9 cellular contexts compared by ENCODE assay signal in genomic region chr20:3045042-3045815, GRCh38. TPM values are rescaled to one million over a fixed set of nuclear protein-coding genes. Genes with fewer than 3 reads are reported as not detected.
DNase-seq lines count a peak whose midpoint lies in the region; ATAC-seq, FAIRE-seq and TF ChIP-seq lines count a peak whose summit lies in the region.
"Had no signal": no experiment of that assay in that cellular context is flagged by ENCODE, and none has a peak within 500 bp of the region (broad histone marks: within the 10 kb centered on the region; RNA-seq: fewer than 3 reads in every experiment).

No MANE protein-coding gene starts in this region.

- H3K27me3 ChIP-seq in SJCRH30 (no peaks in the 10 kb centered on the region), hepatocyte (no peaks in the 10 kb centered on the region), sigmoid colon (no peaks in the 10 kb centered on the region)

- H3K4me1 ChIP-seq in SJCRH30 (peaks cover 8% of the 10 kb centered on the region), hepatocyte (ENCODE audit: insufficient read depth) (peaks cover 23% of the 10 kb centered on the region), sigmoid colon (peaks cover 0 to 19% (median 18%) of the 10 kb centered on the region in 4 donors)

- peak; percentile 45 for ATAC-seq in GM21447 (IDR thresholded peaks at IDR 0.05; ENCODE audit: unreplicated experiment)

- FAIRE-seq in HTR-8/SVneo (lab: Jason Lieb, UNC), result peak; percentile 89
- FAIRE-seq: endometrium had no signal

- intact Hi-C loops in sigmoid colon (cut with DNase I), result loop anchor here (5.0 kb wide), 2 partner anchors 127 to 393 kb away; partner anchors contain the start of genes LZTS3 and NOP56

- H4K20me1 ChIP-seq in hepatocyte (ENCODE audit: insufficient read depth, poor library complexity, severe bottlenecking), result no peaks in the 10 kb centered on the region

- H3K79me2 ChIP-seq in hepatocyte, result peaks cover 18% of the 10 kb centered on the region

- TF ChIP-seq POLR2A in sigmoid colon (IDR thresholded peaks at IDR 0.05), result no peak

- peak overlapping the region; percentile 93 for H2AFZ ChIP-seq in hepatocyte

- H3K27ac ChIP-seq in SJCRH30 (peak overlapping the region; percentile 67), hepatocyte (peak overlapping the region; percentile 98), sigmoid colon (peak overlapping the region; percentile 86 to 92 (median 89))

- DNase-seq in DMS79 (lab: John Stamatoyannopoulos, UW) (peak; percentile 66), HTR-8/SVneo (ENCODE audit: insufficient read length, low spot score) (peak; percentile 77), SJCRH30 (peak; percentile 80 to 83), amygdala (lab: John Stamatoyannopoulos, UW) (peak in 34 of 56 donors; percentile 38 to 91 (median 78)), hepatocyte (ENCODE audit: low spot score) (peak; percentile 78), sigmoid colon (peak; percentile 90), NCI-H128 (lab: John Stamatoyannopoulos, UW; ENCODE audit: unreplicated experiment) (no peak)

- TF ChIP-seq CTCF in hepatocyte (IDR thresholded peaks at IDR 0.05; ENCODE audit: poor library complexity) (no peak), sigmoid colon (IDR thresholded peaks at IDR 0.05) (no peak)

- peak overlapping the region; percentile 88 for H3K4me2 ChIP-seq in hepatocyte

- H3K9me2 ChIP-seq in hepatocyte (replicated peaks; ENCODE audit: insufficient read depth), result no peaks in the 10 kb centered on the region

- H3K4me3 ChIP-seq in SJCRH30 (peak overlapping the region; percentile 95), hepatocyte (peak overlapping the region; percentile 98), sigmoid colon (peak overlapping the region; percentile 74 to 95 (median 86))

- 5% methylated on average over 7 of the region's 24 CpGs for WGBS in hepatocyte (ENCODE audit: low lambda C conversion rate, missing lambda C conversion rate)
- WGBS in sigmoid colon, 2 donors, result 1% methylated on average over 24 of the region's 24 CpGs

- TF ChIP-seq EP300 in sigmoid colon (IDR thresholded peaks at IDR 0.05), result no peak

- H3K36me3 ChIP-seq in SJCRH30, result peaks cover 12% of the 10 kb centered on the region; the same call in 1 of the 2 replicates
- H3K36me3 ChIP-seq in hepatocyte (replicated peaks; ENCODE audit: insufficient read depth, low read depth), result no peaks in the 10 kb centered on the region
- H3K36me3 ChIP-seq in sigmoid colon, result peaks cover 0 to 31% (median 12%) of the 10 kb centered on the region in 4 donors

- no peaks in the 10 kb centered on the region for H3K9me3 ChIP-seq in SJCRH30 (replicated peaks)
- no peaks in the 10 kb centered on the region for H3K9me3 ChIP-seq in hepatocyte (ENCODE audit: low read depth)
- H3K9me3 ChIP-seq in sigmoid colon, result no peaks in the 10 kb centered on the region

RNA-seq across cellular contexts. Expression of gene MRPS26, which starts 0.6 kb away (rescaled TPM):
- 46.2 and 46.5 TPM in 2 replicates for total RNA-seq in SJCRH30 (2014; rRNA removed; shearing (Covaris generic))
- total RNA-seq in hepatocyte (84.4 and 89.2 TPM in 2 replicates), sigmoid colon (10 to 100 TPM; 33.5 to 71.7 (median 65.0) TPM)
- polyA plus RNA-seq in hepatocyte (150 and 174 TPM in 2 replicates), sigmoid colon (10 to 100 TPM; 46.8 to 61.3 (median 48.8) TPM)

RNA-seq across cellular contexts. Expression of gene GNRH2, which starts 1.8 kb away (rescaled TPM):
- 0.43 TPM in 1 of 2 replicates, not detected in the other for total RNA-seq in SJCRH30 (2014; rRNA removed; shearing (Covaris generic))
- total RNA-seq in hepatocyte (27.0 and 33.8 TPM in 2 replicates), sigmoid colon (1 to 10 TPM in 1 of 4 donors, not detected in 3; 1.6 TPM)
- polyA plus RNA-seq in hepatocyte (93.8 and 131 TPM in 2 replicates), sigmoid colon (1 to 10 TPM in 1 of 3 donors, under 1 TPM in 1, not detected in 1; 0.34 to 8.4 TPM)

RNA-seq across cellular contexts. Expression of gene OXT, which starts 26.2 kb away (rescaled TPM):
- total RNA-seq in SJCRH30 (2014; rRNA removed; shearing (Covaris generic)), result not detected in 2 replicates
- total RNA-seq in hepatocyte (0.92 TPM in 1 of 2 replicates, not detected in the other), sigmoid colon (not detected)
- polyA plus RNA-seq in hepatocyte (3.4 and 4.3 TPM in 2 replicates), sigmoid colon (under 1 TPM in 1 of 3 donors, not detected in 2; 0.29 TPM)

RNA-seq across cellular contexts. Expression of gene AVP, which starts 39.3 kb away (rescaled TPM):
- not detected in 2 replicates for total RNA-seq in SJCRH30 (2014; rRNA removed; shearing (Covaris generic))
- total RNA-seq in hepatocyte, result 0.67 TPM in 1 of 2 replicates, not detected in the other
- polyA plus RNA-seq in hepatocyte, result 1.2 and 1.3 TPM in 2 replicates
- not detected for total RNA-seq in sigmoid colon
- not detected for polyA plus RNA-seq in sigmoid colon

Comparison
In these comparisons a context has a peak if more than half of its experiments do, and no peak if none do; other contexts are left out.
1. RNA of gene GNRH2, which starts 1.8 kb away (total RNA-seq): 27.0 to 33.8 TPM in hepatocyte; 0.43 TPM in SJCRH30 and 1.6 TPM in sigmoid colon; every median in the first group is over 10 times any median in the second.
2. Peak in every context shown above with its lines, with median percentiles within 50 percentile points of each other: H3K27ac ChIP-seq and H3K4me3 ChIP-seq.